Comparison of ENCODE assay signal across 9 cellular contexts in genomic region chr15:66789029-66790025, GRCh38.
DNase-seq lines count a peak whose midpoint lies in the region; ATAC-seq and TF ChIP-seq lines count a peak whose summit lies in the region.
"Had no signal": no experiment of that assay in that cellular context is flagged by ENCODE, and none has a peak within 500 bp of the region (broad histone marks: within the 10 kb centered on the region; RNA-seq: fewer than 3 reads in every experiment).

No MANE protein-coding gene starts in this region.

- H3K4me3 ChIP-seq in gastroesophageal sphincter (no peak overlapping the region), stomach (no peak overlapping the region)

- no peaks in the 10 kb centered on the region for H3K4me1 Mint-ChIP-seq in activated CD4-positive, alpha-beta memory T cell treated with anti-CD3 and anti-CD28 coated beads for 36 hours (ENCODE audit: low read depth)
- H3K4me1 Mint-ChIP-seq: B cell had no signal

- H3K9me3 ChIP-seq in gastroesophageal sphincter (no peaks in the 10 kb centered on the region), stomach (no peaks in the 10 kb centered on the region)

- POLR2A ChIA-PET in activated CD4-positive, alpha-beta memory T cell treated with anti-CD3 and anti-CD28 coated beads for 36 hours (lab: Charles Lee): no interaction called here

- no peak for TF ChIP-seq POLR2A in gastroesophageal sphincter (IDR thresholded peaks at IDR 0.05)
- no peak for TF ChIP-seq POLR2A in stomach (IDR thresholded peaks at IDR 0.05)

- CTCF ChIA-PET in activated CD4-positive, alpha-beta memory T cell treated with anti-CD3 and anti-CD28 coated beads for 36 hours (lab: Charles Lee): interaction anchor here (0.6 to 3.7 kb wide), 3 partner anchors 62 to 192 kb away, joined by 3 to 16 read pairs (median 3); no protein-coding TSS in a partner anchor

- DNase-seq in DMS 273 (lab: John Stamatoyannopoulos, UW; ENCODE audit: unreplicated experiment) (peak; percentile 49), DMS 273 treated with DMSO at 0.1 percent for 48 hours (lab: John Stamatoyannopoulos, UW) (no peak), stomach (peak; percentile 49)
- no peak for DNase-seq in stimulated activated CD4-positive, alpha-beta T cell treated with anti-CD3 and anti-CD28 coated beads, Interleukin-4, amount 100 ng/mL, for 1 hour
- no peak for DNase-seq in activated CD4-positive, alpha-beta memory T cell treated with anti-CD3 and anti-CD28 coated beads for 36 hours

- no peaks in the 10 kb centered on the region for H3K36me3 ChIP-seq in gastroesophageal sphincter
- no peaks in the 10 kb centered on the region for H3K36me3 ChIP-seq in stomach

- intact Hi-C loops in stomach (cut with DNase I; ENCODE audit: low total_unique reads): no loop called here
- intact Hi-C loops in activated CD4-positive, alpha-beta memory T cell treated with anti-CD3 and anti-CD28 coated beads for 36 hours (cut with micrococcal nuclease): no loop called here

- peak; percentile 89 for ATAC-seq in SK-N-SH treated with all-trans-retinoic acid at 6 μM for 48 hours
- ATAC-seq in gastroesophageal sphincter: peak; percentile 82
- no peak for ATAC-seq in HG03378 (IDR thresholded peaks at IDR 0.05; ENCODE audit: unreplicated experiment)

- 34 to 87% methylated on average over 4 to 5 of the region's 5 CpGs for WGBS in gastroesophageal sphincter (ENCODE audit: low coverage in 1 of 2), 2 donors
- 46 to 74% (median 63%) methylated on average over 5 of the region's 5 CpGs for WGBS in stomach, 5 donors

- H3K27me3 ChIP-seq in gastroesophageal sphincter (no peaks in the 10 kb centered on the region), stomach (no peaks in the 10 kb centered on the region)

- TF ChIP-seq EP300 in gastroesophageal sphincter (IDR thresholded peaks at IDR 0.05): no peak
- TF ChIP-seq EP300 in stomach (IDR thresholded peaks at IDR 0.05): no peak

- TF ChIP-seq CTCF in gastroesophageal sphincter (IDR thresholded peaks at IDR 0.05): peak in 3 of 4 experiments; percentile 57 to 64 (median 60)
- TF ChIP-seq CTCF in stomach (IDR thresholded peaks at IDR 0.05): peak in 5 of 7 experiments; percentile 20 to 43 (median 39)

- H3K27me3 Mint-ChIP-seq in activated CD4-positive, alpha-beta memory T cell treated with anti-CD3 and anti-CD28 coated beads for 36 hours: no peaks in the 10 kb centered on the region
- H3K27me3 Mint-ChIP-seq: B cell had no signal

- H3K27ac Mint-ChIP-seq in activated CD4-positive, alpha-beta memory T cell treated with anti-CD3 and anti-CD28 coated beads for 36 hours: no peak overlapping the region
- H3K27ac Mint-ChIP-seq: B cell had no signal

- peaks cover 0 to 13% (median 0%) of the 10 kb centered on the region in 3 donors for H3K4me1 ChIP-seq in gastroesophageal sphincter
- peaks cover 0 to 17% (median 6%) of the 10 kb centered on the region in 4 donors for H3K4me1 ChIP-seq in stomach

- H3K36me3 Mint-ChIP-seq in activated CD4-positive, alpha-beta memory T cell treated with anti-CD3 and anti-CD28 coated beads for 36 hours: no peaks in the 10 kb centered on the region

- H3K27ac ChIP-seq in gastroesophageal sphincter (peak overlapping the region in 3 of 4 donors; percentile 20 to 56 (median 54)), stomach (peak overlapping the region in 4 of 5 donors; percentile 33 to 77 (median 53))

- no peak overlapping the region for H3K4me3 Mint-ChIP-seq in activated CD4-positive, alpha-beta memory T cell treated with anti-CD3 and anti-CD28 coated beads for 36 hours
- H3K4me3 Mint-ChIP-seq: B cell had no signal

- no peaks in the 10 kb centered on the region for H3K9me3 Mint-ChIP-seq in activated CD4-positive, alpha-beta memory T cell treated with anti-CD3 and anti-CD28 coated beads for 36 hours

TF ChIP-seq in SK-N-SH treated with all-trans-retinoic acid at 6 μM for 48 hours, 23 proteins besides CTCF, POLR2A, EP300 and RAD21:
- TF ChIP-seq ESRRG (CRISPR knock-in tag; IDR thresholded peaks at IDR 0.05) (no peak), ZC3H10 (CRISPR knock-in tag; IDR thresholded peaks at IDR 0.05) (no peak), ZFP30 (CRISPR knock-in tag; IDR thresholded peaks at IDR 0.05) (no peak), PATZ1 (CRISPR knock-in tag; IDR thresholded peaks at IDR 0.05; ENCODE audit: borderline replicate concordance) (no peak), ZNF8 (CRISPR knock-in tag; IDR thresholded peaks at IDR 0.05) (no peak), ZNF70 (CRISPR knock-in tag; IDR thresholded peaks at IDR 0.05) (no peak), TOX (CRISPR knock-in tag; IDR thresholded peaks at IDR 0.05; ENCODE audit: borderline replicate concordance) (no peak), BACH2 (CRISPR knock-in tag; IDR thresholded peaks at IDR 0.05; ENCODE audit: borderline replicate concordance) (no peak), SNAI2 (CRISPR knock-in tag; IDR thresholded peaks at IDR 0.05) (no peak), ZFP3 (CRISPR knock-in tag; IDR thresholded peaks at IDR 0.05) (no peak)

Comparison
In these comparisons a context has a peak if more than half of its experiments do, and no peak if none do; other contexts are left out.
1. DNase-seq: peak in DMS 273 (single experiment) and stomach (single experiment); none in DMS 273 treated with DMSO at 0.1 percent for 48 hours (single experiment), stimulated activated CD4-positive, alpha-beta T cell treated with anti-CD3 and anti-CD28 coated beads, Interleukin-4, amount 100 ng/mL, for 1 hour (single experiment) and activated CD4-positive, alpha-beta memory T cell treated with anti-CD3 and anti-CD28 coated beads for 36 hours (single experiment).